ENCODE assay signal across 20 cellular contexts in the genomic region with DNA sequence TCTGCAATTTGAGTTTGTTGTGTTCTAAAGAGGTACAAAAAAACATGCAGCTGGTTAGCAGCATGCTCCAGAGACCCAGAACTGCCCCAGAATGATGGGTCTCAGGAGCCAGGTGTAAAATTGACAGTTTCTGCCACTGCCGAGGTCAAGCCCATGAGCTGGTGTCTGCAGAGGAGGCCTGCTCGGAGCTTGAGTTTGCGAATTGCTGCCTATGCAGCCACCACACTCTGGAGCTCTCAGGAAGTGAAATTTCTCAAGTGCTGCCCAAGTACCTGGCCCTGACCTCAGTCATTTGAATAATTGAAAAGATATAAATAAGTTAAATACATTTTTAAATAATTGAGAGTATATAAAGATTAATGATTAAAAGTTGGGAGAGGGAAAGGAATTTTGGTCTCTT.
A peak's percentile ranks its signal among the peaks of the same experiment; 100 is the strongest.
DNase-seq lines count a peak whose midpoint lies in the region; ATAC-seq and TF ChIP-seq lines count a peak whose summit lies in the region.
"Had no signal": no experiment of that assay in that cellular context is flagged by ENCODE, and none has a peak within 500 bp of the region (broad histone marks: within the 10 kb centered on the region; RNA-seq: fewer than 3 reads in every experiment).

No MANE protein-coding gene starts in this region.

- ATAC-seq in GM19025 (IDR thresholded peaks at IDR 0.05; ENCODE audit: low read depth, unreplicated experiment) (peak; percentile 60), GM21367 (IDR thresholded peaks at IDR 0.05; ENCODE audit: unreplicated experiment) (peak; percentile 82), HG03095 (IDR thresholded peaks at IDR 0.05; ENCODE audit: unreplicated experiment) (peak; percentile 69), lower lobe of right lung (peak; percentile 64 to 69)
- ATAC-seq: foreskin keratinocyte; GM23338; stimulated activated naive B cell treated with anti-CD40 and anti-IgM and Interleukin-4, amounts not matched to agents 10 μg/mL and 1 μg/mL and 100 μg/mL, for 72 hours; WTC11 had no signal

- no peak for TF ChIP-seq CTCF in lower lobe of right lung (IDR thresholded peaks at IDR 0.05)

- no peak overlapping the region for H3K27ac ChIP-seq in lower lobe of right lung
- H3K27ac ChIP-seq: foreskin keratinocyte, neutrophil, thyroid gland had no signal

- H3K36me3 ChIP-seq in lower lobe of right lung = peaks cover 6% of the 10 kb centered on the region

- in situ Hi-C loops in G401 (cut with HindIII; ENCODE audit: low sequenced_read_pairs) = no loop called here

- no peaks in the 10 kb centered on the region for H3K9me3 ChIP-seq in lower lobe of right lung
- H3K9me3 ChIP-seq: BE2C, neutrophil, thyroid gland had no signal

- H3K4me1 ChIP-seq in lower lobe of right lung = peaks cover 18% of the 10 kb centered on the region
- H3K4me1 ChIP-seq: BE2C, thyroid gland had no signal

- no peak for DNase-seq in lower lobe of right lung
- no peak for DNase-seq in G401 (ENCODE audit: low spot score)
- no peak for DNase-seq in hepatic stellate cell (ENCODE audit: low spot score)
- DNase-seq in activated gamma-delta T cell (lab: John Stamatoyannopoulos, UW) = no peak
- DNase-seq: activated naive CD8-positive, alpha-beta T cell treated with anti-CD3 and anti-CD28 coated beads, Interleukin-2, amount 10 ng/mL, durations not matched to agents 7 days and 5 days; BE2C; Calu3; cortex of kidney; foreskin keratinocyte; NCI-H187; NCI-H510A; SHP77 treated with DMSO at 0.1 percent for 48 hours; stimulated activated naive B cell treated with anti-CD40 and anti-IgM and Interleukin-4, amounts not matched to agents 10 μg/mL and 1 μg/mL and 100 μg/mL, for 72 hours; thyroid gland had no signal

- no peaks in the 10 kb centered on the region for H3K27me3 ChIP-seq in lower lobe of right lung (ENCODE audit: low read depth)
- H3K27me3 ChIP-seq: BE2C, foreskin keratinocyte, neutrophil, thyroid gland had no signal

- no peak overlapping the region for H3K4me3 ChIP-seq in lower lobe of right lung
- H3K4me3 ChIP-seq: GM23338, thyroid gland had no signal

- intact Hi-C loops in lower lobe of right lung (cut with DNase I) = no loop called here
